ENCODE assay signal across 21 cellular contexts in the genomic region with DNA sequence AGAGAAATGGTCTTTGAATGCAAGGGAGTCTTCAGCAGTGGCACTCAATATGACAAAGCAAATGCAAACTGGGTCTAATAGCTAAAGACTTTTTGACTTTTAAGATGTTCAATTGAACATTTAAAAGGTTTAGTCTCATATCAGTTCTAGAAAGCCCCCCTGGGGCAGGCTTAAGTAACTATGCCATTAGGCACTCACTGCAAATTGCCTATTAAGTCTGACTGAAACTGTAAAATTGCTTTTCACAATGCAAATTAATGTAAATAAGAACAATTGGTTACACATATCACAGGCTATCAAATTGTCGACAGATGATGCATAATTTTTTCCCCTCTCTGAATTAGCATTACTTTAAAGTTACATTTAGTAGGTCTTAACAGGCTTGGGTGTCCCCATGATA.
"Had no signal": no experiment of that assay in that cellular context is flagged by ENCODE, and none has a peak within 500 bp of the region (broad histone marks: within the 10 kb centered on the region; RNA-seq: fewer than 3 reads in every experiment).

No MANE protein-coding gene starts in this region.

- H3K36me3 Mint-ChIP-seq: memory B cell; naive B cell; stimulated activated effector memory CD8-positive, alpha-beta T cell treated with anti-CD3 and anti-CD28 coated beads, Interleukin-12 subunit alpha, Interleukin-12 subunit beta, amount 100 ng/mL, for 72 hours; type B pancreatic cell had no signal

- H3K27me3 ChIP-seq: esophagus squamous epithelium, gastroesophageal sphincter, left lung, neutrophil, right lobe of liver, suprapubic skin, thyroid gland had no signal

- H3K27ac Mint-ChIP-seq: immature natural killer cell; memory B cell; naive B cell; nephron; stimulated activated effector memory CD8-positive, alpha-beta T cell treated with anti-CD3 and anti-CD28 coated beads, Interleukin-12 subunit alpha, Interleukin-12 subunit beta, amount 100 ng/mL, for 72 hours; type B pancreatic cell had no signal

- H3K9me3 Mint-ChIP-seq: memory B cell, nephron, type B pancreatic cell had no signal

- H3K4me3 Mint-ChIP-seq: immature natural killer cell; memory B cell; naive B cell; nephron; stimulated activated effector memory CD8-positive, alpha-beta T cell treated with anti-CD3 and anti-CD28 coated beads, Interleukin-12 subunit alpha, Interleukin-12 subunit beta, amount 100 ng/mL, for 72 hours; type B pancreatic cell had no signal

- H3K9me3 ChIP-seq: esophagus squamous epithelium, gastroesophageal sphincter, lower lobe of right lung, neutrophil, psoas muscle, right lobe of liver, suprapubic skin, thyroid gland had no signal

- H3K27ac ChIP-seq: esophagus squamous epithelium, gastroesophageal sphincter, left lung, lower lobe of right lung, neutrophil, psoas muscle, right lobe of liver, suprapubic skin, thyroid gland had no signal

- H3K4me1 Mint-ChIP-seq: immature natural killer cell; memory B cell; naive B cell; nephron; stimulated activated effector memory CD8-positive, alpha-beta T cell treated with anti-CD3 and anti-CD28 coated beads, Interleukin-12 subunit alpha, Interleukin-12 subunit beta, amount 100 ng/mL, for 72 hours had no signal

- H3K4me3 ChIP-seq: esophagus squamous epithelium, gastroesophageal sphincter, left lung, lower lobe of right lung, psoas muscle, right lobe of liver, suprapubic skin, thyroid gland had no signal

- H3K27me3 Mint-ChIP-seq: memory B cell, naive B cell, type B pancreatic cell had no signal

- H3K36me3 ChIP-seq: esophagus squamous epithelium, gastroesophageal sphincter, left lung, lower lobe of right lung, neutrophil, right lobe of liver, suprapubic skin, thyroid gland had no signal

- H3K4me1 ChIP-seq: esophagus squamous epithelium, gastroesophageal sphincter, left lung, lower lobe of right lung, psoas muscle, right lobe of liver, suprapubic skin, thyroid gland had no signal

- DNase-seq: dermis blood vessel endothelial cell; esophagus squamous epithelium; foreskin fibroblast; immature natural killer cell; left lung; lower lobe of right lung; naive B cell; psoas muscle; retina; right lobe of liver; stimulated activated CD4-positive, alpha-beta T cell treated with anti-CD3 and anti-CD28 coated beads, Interleukin-4, amount 100 ng/mL, for 1 hour; stimulated activated CD8-positive, alpha-beta memory T cell treated with anti-CD3 and anti-CD28 coated beads, Interleukin-4, amount 100 ng/mL, for 48 hours; stimulated activated naive CD8-positive, alpha-beta T cell treated with anti-CD3 and anti-CD28 coated beads, Interleukin-15, Interleukin-2, amounts not matched to agents 100 U/mL and 50 U/mL, for 24 hours; thyroid gland had no signal
